Comparison of ENCODE assay signal across 14 cellular contexts in the genomic region with DNA sequence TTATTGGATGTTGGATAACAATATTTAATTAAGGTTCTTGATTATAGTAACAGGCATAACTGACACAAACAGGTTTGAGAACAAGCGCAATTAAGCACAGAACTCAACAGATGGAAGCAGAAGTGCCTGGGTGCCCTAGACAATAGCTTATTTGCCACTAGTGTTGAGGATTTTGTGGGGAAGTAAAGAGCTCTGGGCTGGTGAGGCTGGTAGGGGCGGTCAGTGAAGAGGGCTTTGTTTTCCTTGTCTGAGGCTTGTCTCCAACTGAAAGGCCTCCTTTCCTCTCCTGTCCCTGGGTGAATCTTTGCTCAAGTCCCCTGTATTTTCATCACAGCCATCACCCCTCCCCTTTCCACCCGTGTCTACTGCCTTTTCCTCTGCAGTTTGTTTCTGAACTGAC.
DNase-seq lines count a peak whose midpoint lies in the region; TF ChIP-seq lines count a peak whose summit lies in the region.
"Had no signal": no experiment of that assay in that cellular context is flagged by ENCODE, and none has a peak within 500 bp of the region (broad histone marks: within the 10 kb centered on the region; RNA-seq: fewer than 3 reads in every experiment).

No MANE protein-coding gene starts in this region.

- peak overlapping the region; percentile 17 for H3K9ac ChIP-seq in iPS-15b (ENCODE audit: low read depth, low read length)

- peak; percentile 7 for DNase-seq in NCI-H1105 treated with DMSO at 0.1 percent for 48 hours (lab: John Stamatoyannopoulos, UW)
- DNase-seq in NCI-H1105 (lab: John Stamatoyannopoulos, UW) = no peak
- DNase-seq in SK-MEL-5 (ENCODE audit: low read depth, low spot score) = peak; percentile 51
- no peak for DNase-seq in stomach
- DNase-seq in KBM-7 = no peak
- DNase-seq in vagina (ENCODE audit: extremely low spot score in 2 of 2) = no peak
- DNase-seq in COR-L47 (lab: John Stamatoyannopoulos, UW) = no peak
- DNase-seq: activated CD4-positive, alpha-beta T cell treated with anti-CD3 and anti-CD28 coated beads, Interleukin-2, amount 10 ng/mL, durations not matched to agents 24 days and 14 days; activated T-cell treated with anti-CD3 and anti-CD28 coated beads for 4 hours; foreskin keratinocyte; NCI-H2081 had no signal

- TF ChIP-seq POLR2A in stomach (IDR thresholded peaks at IDR 0.05) (no peak), vagina (IDR thresholded peaks at IDR 0.05) (no peak)

- no peaks in the 10 kb centered on the region for H3K9me3 ChIP-seq in iPS-15b (ENCODE audit: control insufficient read depth, insufficient read depth, low read length)
- H3K9me3 ChIP-seq in stomach = no peaks in the 10 kb centered on the region
- H3K9me3 ChIP-seq in vagina = no peaks in the 10 kb centered on the region
- H3K9me3 ChIP-seq: SJSA1 had no signal

- H3K36me3 ChIP-seq in iPS-15b (ENCODE audit: control insufficient read depth, insufficient read depth, low read length) = no peaks in the 10 kb centered on the region
- H3K36me3 ChIP-seq in stomach = no peaks in the 10 kb centered on the region
- H3K36me3 ChIP-seq in vagina = no peaks in the 10 kb centered on the region
- H3K36me3 ChIP-seq: SJSA1 had no signal

- WGBS in stomach, 5 donors = 26 to 58% (median 33%) methylated on average over 3 of the region's 3 CpGs

- H3K27me3 ChIP-seq in iPS-15b (ENCODE audit: control insufficient read depth, insufficient read depth, low read length) (no peaks in the 10 kb centered on the region), stomach (no peaks in the 10 kb centered on the region), vagina (no peaks in the 10 kb centered on the region)
- H3K27me3 ChIP-seq: foreskin keratinocyte, SJSA1 had no signal

- H3K4me3 ChIP-seq in iPS-15b (ENCODE audit: low read depth, low read length) = no peak overlapping the region
- no peak overlapping the region for H3K4me3 ChIP-seq in stomach
- no peak overlapping the region for H3K4me3 ChIP-seq in vagina
- H3K4me3 ChIP-seq: SJSA1, smooth muscle cell had no signal

- no peak for TF ChIP-seq EP300 in stomach (IDR thresholded peaks at IDR 0.05)

- in situ Hi-C loops in SK-MEL-5 (cut with HindIII; ENCODE audit: low pct_unique_long_range_greater_than_20kb, low sequenced_read_pairs) (no loop called here), KBM-7 (cut with MboI; ENCODE audit: low pct_unique_long_range_greater_than_20kb, low sequenced_read_pairs) (no loop called here)

- intact Hi-C loops in stomach (cut with DNase I; ENCODE audit: low total_unique reads) = no loop called here
- intact Hi-C loops in vagina (cut with DNase I) = no loop called here

- H3K27ac ChIP-seq in stomach = peak overlapping the region in 4 of 5 donors; percentile 54 to 80 (median 69)
- no peak overlapping the region for H3K27ac ChIP-seq in vagina
- H3K27ac ChIP-seq: foreskin keratinocyte, SJSA1 had no signal

- H3K4me1 ChIP-seq in iPS-15b (ENCODE audit: control insufficient read depth, insufficient read depth, low read length) = peaks cover 3% of the 10 kb centered on the region
- H3K4me1 ChIP-seq in stomach = peaks cover 41 to 95% (median 66%) of the 10 kb centered on the region in 4 donors
- peaks cover 52% of the 10 kb centered on the region for H3K4me1 ChIP-seq in vagina

- TF ChIP-seq CTCF in stomach (IDR thresholded peaks at IDR 0.05) (no peak), vagina (IDR thresholded peaks at IDR 0.05) (no peak)

Comparison
In these comparisons a context has a peak if more than half of its experiments do, and no peak if none do; other contexts are left out.
1. DNase-seq: peak in NCI-H1105 treated with DMSO at 0.1 percent for 48 hours (single experiment) and SK-MEL-5 (single experiment); none in NCI-H1105 (single experiment), stomach (single experiment), KBM-7 (single experiment), vagina (0 of 2) and COR-L47 (single experiment).